ENCODE assay signal across 1 cellular context in genomic region chr2:144648837-144649485, GRCh38.
TF ChIP-seq lines count a peak whose summit lies in the region.

No MANE protein-coding gene starts in this region.

TF ChIP-seq in H1, 55 proteins besides CTCF, POLR2A, EP300 and RAD21 (continued from another document):
- TF ChIP-seq HDAC2 (IDR thresholded peaks at IDR 0.05; ENCODE audit: borderline replicate concordance in 1 of 2, low read depth in 2 of 2, low read length in 2 of 2) (no peak), CBX5 (IDR thresholded peaks at IDR 0.05; ENCODE audit: low read depth, low read length) (no peak)
